ENCODE assay signal across 1 cellular context in the genomic region with DNA sequence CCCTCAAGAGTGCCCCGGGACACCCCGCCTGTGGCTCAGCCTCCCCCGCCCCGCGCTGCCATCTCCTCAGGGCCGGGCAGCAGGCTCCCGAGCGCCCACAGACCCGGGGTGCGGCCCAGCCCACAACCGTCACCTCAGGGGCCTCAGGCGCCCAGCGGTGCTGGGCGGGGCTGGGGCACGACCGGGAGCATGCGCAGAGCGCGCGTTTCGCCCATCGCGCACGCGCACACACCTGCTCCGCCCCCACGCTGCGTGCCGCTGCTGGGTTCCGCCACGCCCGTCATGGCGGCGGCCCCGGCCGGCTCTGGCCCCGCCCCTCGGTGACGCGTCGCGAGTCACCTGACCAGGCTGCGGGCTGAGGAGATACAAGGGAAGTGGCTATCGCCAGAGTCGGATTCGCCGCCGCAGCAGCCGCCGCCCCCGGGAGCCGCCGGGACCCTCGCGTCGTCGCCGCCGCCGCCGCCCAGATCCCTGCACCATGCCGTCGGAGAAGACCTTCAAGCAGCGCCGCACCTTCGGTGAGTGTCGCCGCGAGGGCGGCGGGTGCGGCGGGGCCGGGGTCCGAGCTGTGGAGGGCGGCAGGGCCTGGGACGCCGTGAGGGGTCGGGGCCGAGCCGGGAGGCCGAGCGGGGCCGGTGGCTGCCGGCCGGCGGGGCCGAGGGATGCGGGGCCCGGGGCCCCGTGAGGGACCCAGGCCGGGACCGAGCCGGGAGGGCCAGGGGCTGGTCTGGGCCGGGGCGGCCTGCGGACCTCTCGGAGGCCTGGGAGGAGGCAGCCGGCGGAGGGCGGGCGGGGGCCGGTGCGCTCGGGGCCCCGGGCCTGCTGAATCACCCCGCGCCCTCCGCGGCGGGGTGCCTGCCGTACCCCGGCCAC.
TF ChIP-seq lines count a peak whose summit lies in the region.

Gene MAP1LC3B, plus strand, starts transcription at position 387 of the 873 bp plus-strand sequence. Its CDS starts 92 bp downstream, at position 479.

TF ChIP-seq in neural cell, 6 proteins besides CTCF, POLR2A, EP300 and RAD21:
- TF ChIP-seq SMC3 (conservative IDR thresholded peaks at IDR 0.05; ENCODE audit: poor library complexity) (no peak), POLR2AphosphoS5 (IDR thresholded peaks at IDR 0.05) (peak; percentile 98), TAF1 (IDR thresholded peaks at IDR 0.05; ENCODE audit: low read depth) (peak; percentile 97), EZH2 (IDR thresholded peaks at IDR 0.05; ENCODE audit: borderline replicate concordance, insufficient read depth, low read length, poor library complexity, severe bottlenecking) (no peak), MXI1 (conservative IDR thresholded peaks at IDR 0.05; ENCODE audit: poor library complexity, severe bottlenecking) (peak; percentile 77)
- TF ChIP-seq, protein P1, sequence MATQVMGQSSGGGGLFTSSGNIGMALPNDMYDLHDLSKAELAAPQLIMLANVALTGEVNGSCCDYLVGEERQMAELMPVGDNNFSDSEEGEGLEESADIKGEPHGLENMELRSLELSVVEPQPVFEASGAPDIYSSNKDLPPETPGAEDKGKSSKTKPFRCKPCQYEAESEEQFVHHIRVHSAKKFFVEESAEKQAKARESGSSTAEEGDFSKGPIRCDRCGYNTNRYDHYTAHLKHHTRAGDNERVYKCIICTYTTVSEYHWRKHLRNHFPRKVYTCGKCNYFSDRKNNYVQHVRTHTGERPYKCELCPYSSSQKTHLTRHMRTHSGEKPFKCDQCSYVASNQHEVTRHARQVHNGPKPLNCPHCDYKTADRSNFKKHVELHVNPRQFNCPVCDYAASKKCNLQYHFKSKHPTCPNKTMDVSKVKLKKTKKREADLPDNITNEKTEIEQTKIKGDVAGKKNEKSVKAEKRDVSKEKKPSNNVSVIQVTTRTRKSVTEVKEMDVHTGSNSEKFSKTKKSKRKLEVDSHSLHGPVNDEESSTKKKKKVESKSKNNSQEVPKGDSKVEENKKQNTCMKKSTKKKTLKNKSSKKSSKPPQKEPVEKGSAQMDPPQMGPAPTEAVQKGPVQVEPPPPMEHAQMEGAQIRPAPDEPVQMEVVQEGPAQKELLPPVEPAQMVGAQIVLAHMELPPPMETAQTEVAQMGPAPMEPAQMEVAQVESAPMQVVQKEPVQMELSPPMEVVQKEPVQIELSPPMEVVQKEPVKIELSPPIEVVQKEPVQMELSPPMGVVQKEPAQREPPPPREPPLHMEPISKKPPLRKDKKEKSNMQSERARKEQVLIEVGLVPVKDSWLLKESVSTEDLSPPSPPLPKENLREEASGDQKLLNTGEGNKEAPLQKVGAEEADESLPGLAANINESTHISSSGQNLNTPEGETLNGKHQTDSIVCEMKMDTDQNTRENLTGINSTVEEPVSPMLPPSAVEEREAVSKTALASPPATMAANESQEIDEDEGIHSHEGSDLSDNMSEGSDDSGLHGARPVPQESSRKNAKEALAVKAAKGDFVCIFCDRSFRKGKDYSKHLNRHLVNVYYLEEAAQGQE (IDR thresholded peaks at IDR 0.05; ENCODE audit: borderline replicate concordance): peak; percentile 86
